In the genomic region with DNA sequence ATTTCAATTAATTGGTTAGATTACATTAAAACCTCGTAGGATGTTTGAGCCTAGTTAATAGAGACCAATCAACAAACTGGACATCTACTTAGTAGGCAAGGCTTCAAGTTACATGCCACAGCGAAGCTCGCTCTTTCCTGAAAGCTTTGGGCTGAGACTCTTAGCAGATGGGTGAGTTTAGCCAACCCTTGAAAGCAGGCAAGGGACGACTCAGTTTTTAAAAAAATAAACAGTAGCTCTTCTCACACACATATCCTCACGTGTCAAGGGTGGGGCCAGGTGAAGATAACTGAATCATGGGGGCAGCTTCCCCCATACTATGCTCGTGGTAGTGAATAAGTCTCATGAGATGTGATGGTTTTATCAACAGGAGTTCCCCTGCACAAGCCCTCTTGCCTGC, we compare ENCODE assay signal across 8 cellular contexts. TPM values are rescaled to one million over a fixed set of nuclear protein-coding genes. Genes with fewer than 3 reads are reported as not detected.
DNase-seq lines count a peak whose midpoint lies in the region; ATAC-seq and TF ChIP-seq lines count a peak whose summit lies in the region.

No MANE protein-coding gene starts in this region.

- ATAC-seq in GM21737 (IDR thresholded peaks at IDR 0.05; ENCODE audit: unreplicated experiment), result no peak
- no peak for ATAC-seq in HG03342 (IDR thresholded peaks at IDR 0.05; ENCODE audit: unreplicated experiment)
- ATAC-seq in GM18520 (IDR thresholded peaks at IDR 0.05; ENCODE audit: unreplicated experiment), result no peak

- H3K36me3 ChIP-seq in neutrophil, result peaks cover 5% of the 10 kb centered on the region

- no peaks in the 10 kb centered on the region for H3K9me3 ChIP-seq in neutrophil

- H3K4me3 ChIP-seq in dorsolateral prefrontal cortex (peak overlapping the region in 47 of 59 donors; percentile 44 to 93 (median 78)), neutrophil (ENCODE audit: low read depth in 1 of 2, low read length in 1 of 2) (peak overlapping the region; percentile 63 to 73)

- H3K27me3 ChIP-seq in dorsolateral prefrontal cortex (no peaks in the 10 kb centered on the region), neutrophil (no peaks in the 10 kb centered on the region)

- H3K27ac ChIP-seq in dorsolateral prefrontal cortex (no peak overlapping the region), neutrophil (no peak overlapping the region)

- peaks cover 24 to 27% of the 10 kb centered on the region in 2 experiments for H3K4me1 ChIP-seq in neutrophil (ENCODE audit: control insufficient read depth in 1 of 2, insufficient read depth in 1 of 2, low read depth in 1 of 2, low read length in 1 of 2)

- TF ChIP-seq CTCF in dorsolateral prefrontal cortex (IDR thresholded peaks at IDR 0.05 in 54 of 56, conservative IDR thresholded peaks at IDR 0.05 in 2 of 56; ENCODE audit: low read depth in 1 of 56, partially characterized antibody in 56 of 56), result no peak
- TF ChIP-seq CTCF in neutrophil (IDR thresholded peaks at IDR 0.05), result no peak

- intact Hi-C loops in dorsolateral prefrontal cortex (cut with DNase I), result no loop called here

- peak; percentile 51 for DNase-seq in EH (ENCODE audit: low read depth)
- peak; percentile 41 for DNase-seq in NCI-H69 (lab: John Stamatoyannopoulos, UW)
- DNase-seq in dorsolateral prefrontal cortex, result no peak
- no peak for DNase-seq in putamen (ENCODE audit: low spot score)

RNA-seq across cellular contexts. Expression of a gene that starts 0.8 kb away (rescaled TPM):
- 1 to 10 TPM in 12 of 120 experiments, under 1 TPM in 37, not detected in 71; 0.28 to 2.8 (median 0.73) TPM for total RNA-seq in dorsolateral prefrontal cortex

RNA-seq across cellular contexts. Expression of a gene that starts 40.3 kb away (rescaled TPM):
- 100 to 1,000 TPM; 105 to 231 (median 178) TPM for total RNA-seq in dorsolateral prefrontal cortex

Comparison
In these comparisons a context has a peak if more than half of its experiments do, and no peak if none do; other contexts are left out.
1. DNase-seq: peak in EH (single experiment) and NCI-H69 (single experiment); none in dorsolateral prefrontal cortex (0 of 10) and putamen (single experiment).